Comparison of ENCODE assay signal across 8 cellular contexts in genomic region chr1:85047472-85048295, GRCh38. TPM values are rescaled to one million over a fixed set of nuclear protein-coding genes. Genes with fewer than 3 reads are reported as not detected.
DNase-seq lines count a peak whose midpoint lies in the region; ATAC-seq and TF ChIP-seq lines count a peak whose summit lies in the region.

No MANE protein-coding gene starts in this region.

- H3K4me2 ChIP-seq in HCT116 (ENCODE audit: low read length): peak overlapping the region; percentile 89

- CTCF ChIA-PET in activated CD4-positive, alpha-beta T cell treated with anti-CD3 and anti-CD28 coated beads for 36 hours (lab: Charles Lee): interaction anchor here (0.9 to 2.0 kb wide), 2 partner anchors 14 to 102 kb away, joined by 3 to 6 read pairs; no protein-coding TSS in a partner anchor
- CTCF ChIA-PET in HCT116 (lab: Charles Lee): interaction anchor here (1.8 kb wide), 1 partner anchor 103 kb away, joined by 5 read pairs; no protein-coding TSS in a partner anchor

- H3K9ac ChIP-seq in HCT116 (ENCODE audit: low read length): peak overlapping the region; percentile 79

- peak; percentile 47 for ATAC-seq in activated CD4-positive, alpha-beta T cell treated with anti-CD3 and anti-CD28 coated beads for 36 hours
- ATAC-seq in HCT116 (peak; percentile 80), aorta (ENCODE audit: low FRiP score) (peak; percentile 62)

- no peak for TF ChIP-seq RAD21 in HCT116 (IDR thresholded peaks at IDR 0.05; ENCODE audit: low read depth)

- RAD21 ChIA-PET in HCT116 (lab: Charles Lee; ENCODE audit: low non-redundant PET in 1 of 2, low total read pairs in 2 of 2, uncharacterized antibody in 2 of 2, unreplicated experiment in 2 of 2): no interaction called here

- BruUV-seq in HCT116 (replicated peaks; lab: Mats Ljungman, UMichigan): no TSS peak

- peaks cover 48% of the 10 kb centered on the region for H3K27me3 Mint-ChIP-seq in activated CD4-positive, alpha-beta T cell treated with anti-CD3 and anti-CD28 coated beads for 36 hours
- peaks cover 63% of the 10 kb centered on the region for H3K27me3 Mint-ChIP-seq in mesothelial cell of epicardium (ENCODE audit: low read depth)

- no peaks in the 10 kb centered on the region for H3K9me3 ChIP-seq in HCT116 (ENCODE audit: control insufficient read depth in 1 of 2, insufficient read depth in 1 of 2, low read depth in 1 of 2, low read length in 2 of 2)
- H3K9me3 ChIP-seq in aorta (ENCODE audit: control insufficient read depth, low read length): no peaks in the 10 kb centered on the region

- H3K27me3 ChIP-seq in HCT116 (ENCODE audit: insufficient read depth, low read length) (no peaks in the 10 kb centered on the region), aorta (ENCODE audit: control insufficient read depth in 1 of 2, insufficient read depth in 2 of 2, low read length in 1 of 2) (no peaks in the 10 kb centered on the region)

- TF ChIP-seq CTCF in HCT116 (IDR thresholded peaks at IDR 0.05 in 2 of 3, conservative IDR thresholded peaks at IDR 0.05 in 1 of 3; ENCODE audit: borderline replicate concordance in 1 of 3, insufficient read depth in 1 of 3, low read depth in 2 of 3, low read length in 2 of 3): no peak
- TF ChIP-seq CTCF in choroid plexus epithelial cell (conservative IDR thresholded peaks at IDR 0.05; ENCODE audit: low read depth, low read length): no peak
- no peak for TF ChIP-seq CTCF in mesothelial cell of epicardium (IDR thresholded peaks at IDR 0.05; ENCODE audit: unreplicated experiment)

- H3K79me2 ChIP-seq in HCT116 (ENCODE audit: insufficient read depth, low read length): no peaks in the 10 kb centered on the region

- no peak overlapping the region for H2AFZ ChIP-seq in HCT116 (ENCODE audit: low read depth, low read length, poor library complexity, severe bottlenecking)

- DNase-seq in activated CD4-positive, alpha-beta T cell treated with anti-CD3 and anti-CD28 coated beads for 36 hours: peak; percentile 13
- no peak for DNase-seq in activated CD4-positive, alpha-beta T cell treated with anti-CD3 and anti-CD28 coated beads for 4 hours
- no peak for DNase-seq in HCT116 (ENCODE audit: low read depth, low spot score)
- peak; percentile 47 for DNase-seq in NCI-H1105 treated with DMSO at 0.1 percent for 48 hours (lab: John Stamatoyannopoulos, UW)
- DNase-seq in choroid plexus epithelial cell (ENCODE audit: low read depth): no peak
- DNase-seq in mesothelial cell of epicardium (ENCODE audit: low spot score in 2 of 2, unreplicated experiment in 2 of 2): peak; percentile 20 to 49
- DNase-seq in aorta: peak; percentile 49 to 76
- no peak for DNase-seq in NCI-H1436 (lab: John Stamatoyannopoulos, UW)

- H3K36me3 ChIP-seq in HCT116 (ENCODE audit: control insufficient read depth in 1 of 2, insufficient read depth in 2 of 2, low read length in 2 of 2) (no peaks in the 10 kb centered on the region), aorta (ENCODE audit: control insufficient read depth in 1 of 2, insufficient read depth in 2 of 2, low read length in 1 of 2) (no peaks in the 10 kb centered on the region)

- H3K27ac Mint-ChIP-seq in activated CD4-positive, alpha-beta T cell treated with anti-CD3 and anti-CD28 coated beads for 36 hours: no peak overlapping the region
- H3K27ac Mint-ChIP-seq in mesothelial cell of epicardium: no peak overlapping the region

- H3K4me1 Mint-ChIP-seq in activated CD4-positive, alpha-beta T cell treated with anti-CD3 and anti-CD28 coated beads for 36 hours: peaks cover 21% of the 10 kb centered on the region
- peaks cover 18% of the 10 kb centered on the region for H3K4me1 Mint-ChIP-seq in mesothelial cell of epicardium

- H3K9me3 Mint-ChIP-seq in activated CD4-positive, alpha-beta T cell treated with anti-CD3 and anti-CD28 coated beads for 36 hours (ENCODE audit: low read depth): no peaks in the 10 kb centered on the region
- no peaks in the 10 kb centered on the region for H3K9me3 Mint-ChIP-seq in mesothelial cell of epicardium

- intact Hi-C loops in activated CD4-positive, alpha-beta T cell treated with anti-CD3 and anti-CD28 coated beads for 36 hours (cut with DNase I, micrococcal nuclease): loop anchor here (2.0 to 5.0 kb wide), 5 partner anchors 49 to 210 kb away; partner anchors contain the start of genes SYDE2 (in 2 of the 2), C1orf52 (in 1 of the 2) and MCOLN2 (in 1 of the 2)
- intact Hi-C loops in HCT116 (cut with micrococcal nuclease): loop anchor here (1.0 kb wide), 1 partner anchor 154 kb away; the partner anchor contains the start of gene SYDE2
- intact Hi-C loops in aorta (cut with DNase I): no loop called here

- H3K9me2 ChIP-seq in HCT116 (ENCODE audit: insufficient read depth): no peaks in the 10 kb centered on the region

- TF ChIP-seq POLR2A in HCT116 (IDR thresholded peaks at IDR 0.05; ENCODE audit: borderline replicate concordance, extremely low read depth, insufficient read depth, insufficient read length): no peak

- peak overlapping the region; percentile 26 for H3K4me3 Mint-ChIP-seq in activated CD4-positive, alpha-beta T cell treated with anti-CD3 and anti-CD28 coated beads for 36 hours
- H3K4me3 Mint-ChIP-seq in mesothelial cell of epicardium: peak overlapping the region; percentile 61

- peak overlapping the region; percentile 62 to 82 for H3K4me3 ChIP-seq in HCT116 (replicated peaks in 1 of 2; ENCODE audit: low read depth in 1 of 2, low read length in 2 of 2)
- peak overlapping the region; percentile 42 for H3K4me3 ChIP-seq in choroid plexus epithelial cell (ENCODE audit: low read depth, low read length)
- peak overlapping the region; percentile 49 to 59 for H3K4me3 ChIP-seq in aorta (ENCODE audit: low read length in 2 of 2)

- no peaks in the 10 kb centered on the region for H4K20me1 ChIP-seq in HCT116 (ENCODE audit: insufficient read depth)

- H3K4me1 ChIP-seq in HCT116 (ENCODE audit: control insufficient read depth in 1 of 2, insufficient read depth in 2 of 2, low read length in 2 of 2) (peaks cover 3 to 12% of the 10 kb centered on the region in 2 experiments; a peak in 3 of 4 replicates), aorta (ENCODE audit: control insufficient read depth in 1 of 2, insufficient read depth in 2 of 2, low read length in 2 of 2) (no peaks in the 10 kb centered on the region)

- H3K36me3 Mint-ChIP-seq in activated CD4-positive, alpha-beta T cell treated with anti-CD3 and anti-CD28 coated beads for 36 hours (ENCODE audit: low read depth): no peaks in the 10 kb centered on the region
- H3K36me3 Mint-ChIP-seq in mesothelial cell of epicardium: no peaks in the 10 kb centered on the region

- WGBS in aorta, 2 donors: 8 to 9% methylated on average over 47 to 55 of the region's 55 CpGs

- POLR2A ChIA-PET in activated CD4-positive, alpha-beta T cell treated with anti-CD3 and anti-CD28 coated beads for 36 hours (lab: Charles Lee): interaction anchor here (0.5 to 0.7 kb wide), 3 partner anchors 22 to 70 kb away, joined by 3 to 9 read pairs (median 3); no protein-coding TSS in a partner anchor
- POLR2A ChIA-PET in HCT116 (lab: Charles Lee): no interaction called here

- H3K27ac ChIP-seq in HCT116 (ENCODE audit: low read depth, low read length) (peak overlapping the region; percentile 60), aorta (ENCODE audit: low read depth in 1 of 2, low read length in 2 of 2) (no peak overlapping the region)

TF ChIP-seq in HCT116, 20 proteins besides CTCF, POLR2A, EP300 and RAD21:
- no peak for TF ChIP-seq EGR1 (IDR thresholded peaks at IDR 0.05; ENCODE audit: low read depth)
- TF ChIP-seq EZH2 (IDR thresholded peaks at IDR 0.05): no peak
- TF ChIP-seq, protein P1, sequence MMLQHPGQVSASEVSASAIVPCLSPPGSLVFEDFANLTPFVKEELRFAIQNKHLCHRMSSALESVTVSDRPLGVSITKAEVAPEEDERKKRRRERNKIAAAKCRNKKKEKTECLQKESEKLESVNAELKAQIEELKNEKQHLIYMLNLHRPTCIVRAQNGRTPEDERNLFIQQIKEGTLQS (IDR thresholded peaks at IDR 0.05): no peak

RNA-seq across cellular contexts. Expression of gene MCOLN3, which starts 0.6 kb away (rescaled TPM):
- total RNA-seq in activated CD4-positive, alpha-beta T cell treated with anti-CD3 and anti-CD28 coated beads for 36 hours: under 1 TPM; 0.16 to 0.23 TPM
- total RNA-seq in HCT116 (2021; ENCODE audit: unreplicated experiment) (10.7 TPM), mesothelial cell of epicardium (6.5 to 7.6 TPM (median 7.1 TPM) in 3 replicates), aorta (1 to 10 TPM; 1.3 to 7.8 TPM)
- polyA plus RNA-seq in HCT116 (2012): 4.5 and 7.0 TPM in 2 replicates
- 1 to 10 TPM in 1 of 2 donors, under 1 TPM in 1; 0.25 to 3.7 TPM for polyA plus RNA-seq in aorta

RNA-seq across cellular contexts. Expression of gene MCOLN2, which starts 50.8 kb away (rescaled TPM):
- 10 to 100 TPM; 32.9 to 43.5 TPM for total RNA-seq in activated CD4-positive, alpha-beta T cell treated with anti-CD3 and anti-CD28 coated beads for 36 hours
- 11.3 TPM for total RNA-seq in HCT116 (2021; ENCODE audit: unreplicated experiment)
- 2.8 and 3.6 TPM in 2 replicates for polyA plus RNA-seq in HCT116 (2012)
- total RNA-seq in mesothelial cell of epicardium: 0.50 to 0.96 TPM (median 0.82 TPM) in 3 replicates
- total RNA-seq in aorta: 1 to 10 TPM; 1.1 to 3.9 TPM
- 1 to 10 TPM; 1.0 to 3.3 TPM for polyA plus RNA-seq in aorta

Comparison
In these comparisons a context has a peak if more than half of its experiments do, and no peak if none do; other contexts are left out.
1. DNase-seq: peak in activated CD4-positive, alpha-beta T cell treated with anti-CD3 and anti-CD28 coated beads for 36 hours (single experiment), NCI-H1105 treated with DMSO at 0.1 percent for 48 hours (single experiment), mesothelial cell of epicardium (2 of 2) and aorta (2 of 2); none in activated CD4-positive, alpha-beta T cell treated with anti-CD3 and anti-CD28 coated beads for 4 hours (0 of 2), HCT116 (single experiment), choroid plexus epithelial cell (single experiment) and NCI-H1436 (single experiment).
2. intact Hi-C loops: an anchor here in activated CD4-positive, alpha-beta T cell treated with anti-CD3 and anti-CD28 coated beads for 36 hours (2.0 to 5.0 kb wide) and HCT116 (1.0 kb wide); none called in aorta.
3. Peak in every context shown above with its lines, with median percentiles within 50 percentile points of each other: ATAC-seq and H3K4me3 ChIP-seq.